8 cellular contexts compared by ENCODE assay signal in genomic region chr21:41817228-41817627, GRCh38. TPM values are rescaled to one million over a fixed set of nuclear protein-coding genes. Genes with fewer than 3 reads are reported as not detected.
A peak's percentile ranks its signal among the peaks of the same experiment; 100 is the strongest.
DNase-seq lines count a peak whose midpoint lies in the region; ATAC-seq, FAIRE-seq and TF ChIP-seq lines count a peak whose summit lies in the region.

No MANE protein-coding gene starts in this region.

- H3K4me2 ChIP-seq in mammary epithelial cell (ENCODE audit: insufficient read depth, low read depth, low read length) = no peak overlapping the region
- no peak overlapping the region for H3K4me2 ChIP-seq in keratinocyte (ENCODE audit: control insufficient read depth, extremely low read depth, insufficient read depth, low read depth, low read length)

- H2AFZ ChIP-seq in mammary epithelial cell (ENCODE audit: low read depth, low read length) (no peak overlapping the region), keratinocyte (ENCODE audit: control insufficient read depth, low read length) (no peak overlapping the region)

- H3K27ac ChIP-seq in mammary epithelial cell (ENCODE audit: insufficient read depth, low read depth, low read length) = no peak overlapping the region
- H3K27ac ChIP-seq in keratinocyte (ENCODE audit: control insufficient read depth, insufficient read depth, low read length) = no peak overlapping the region

- ATAC-seq in GM18517 (IDR thresholded peaks at IDR 0.05; ENCODE audit: unreplicated experiment) = no peak

- FAIRE-seq in RCC 7860 (lab: Jason Lieb, UNC) = peak; percentile 65
- FAIRE-seq in keratinocyte (lab: Jason Lieb, UNC) = no peak

- H3K27me3 ChIP-seq in mammary epithelial cell (ENCODE audit: insufficient read depth, low read length) = no peaks in the 10 kb centered on the region
- H3K27me3 ChIP-seq in keratinocyte (ENCODE audit: control insufficient read depth, extremely low read depth, insufficient read depth, low read length) = no peaks in the 10 kb centered on the region

- peaks cover 4% of the 10 kb centered on the region for H3K36me3 ChIP-seq in mammary epithelial cell (ENCODE audit: insufficient read depth, low read length)
- peaks cover 11 to 16% of the 10 kb centered on the region in 2 experiments for H3K36me3 ChIP-seq in keratinocyte (ENCODE audit: control insufficient read depth in 2 of 2, extremely low read depth in 1 of 2, insufficient read depth in 2 of 2, low read length in 2 of 2)

- intact Hi-C loops in mammary epithelial cell (cut with micrococcal nuclease) = loop anchor here (1.0 to 10.0 kb wide), 7 partner anchors 38 to 692 kb away; no protein-coding TSS in a partner anchor

- H3K9me3 ChIP-seq in mammary epithelial cell (replicated peaks; ENCODE audit: insufficient read depth, low read length) (no peaks in the 10 kb centered on the region), keratinocyte (ENCODE audit: control insufficient read depth, low read depth, low read length) (no peaks in the 10 kb centered on the region)

- H3K4me1 ChIP-seq in mammary epithelial cell (ENCODE audit: insufficient read depth, low read length) = peaks cover 6% of the 10 kb centered on the region
- no peaks in the 10 kb centered on the region for H3K4me1 ChIP-seq in keratinocyte (ENCODE audit: control insufficient read depth, extremely low read depth, insufficient read depth, low read length)

- H4K20me1 ChIP-seq in mammary epithelial cell (ENCODE audit: insufficient read depth, low read length) (no peaks in the 10 kb centered on the region), keratinocyte (ENCODE audit: control insufficient read depth, extremely low read depth, insufficient read depth, low read length) (no peaks in the 10 kb centered on the region)

- DNase-seq in activated T-cell treated with anti-CD3 and anti-CD28 coated beads for 48 hours (ENCODE audit: low read depth) = peak; percentile 16
- DNase-seq in activated T-cell treated with anti-CD3 and anti-CD28 coated beads for 4 hours = no peak
- peak; percentile 91 for DNase-seq in HuH-7 (ENCODE audit: low spot score)
- DNase-seq in RCC 7860 (ENCODE audit: low spot score) = peak; percentile 60
- DNase-seq in mammary epithelial cell = peak; percentile 65
- DNase-seq in keratinocyte (ENCODE audit: low read depth, low spot score) = peak; percentile 46
- DNase-seq in stimulated activated CD4-positive, alpha-beta T cell treated with anti-CD3 and anti-CD28 coated beads, Interleukin-4, amount 100 ng/mL, for 1 hour = peak; percentile 27

- in situ Hi-C loops in mammary epithelial cell (cut with MboI; ENCODE audit: low sequenced_read_pairs in 2 of 2) = loop anchor here in 1 of 2 donors (25.0 kb wide), 2 partner anchors 95 to 295 kb away; no protein-coding TSS in a partner anchor

- 0% methylated on average over 3 of the region's 3 CpGs for WGBS in mammary epithelial cell (ENCODE audit: low coverage, missing lambda C conversion rate)

- CTCF ChIA-PET in mammary epithelial cell (lab: Charles Lee; ENCODE audit: low non-redundant PET) = interaction anchor here (0.6 to 1.3 kb wide), 8 partner anchors 39 to 534 kb away, joined by 3 to 22 read pairs (median 8); no protein-coding TSS in a partner anchor

- H3K9me1 ChIP-seq in keratinocyte (ENCODE audit: control insufficient read depth, extremely low read depth, insufficient read depth, low read length) = no peaks in the 10 kb centered on the region

- H3K9ac ChIP-seq in mammary epithelial cell (ENCODE audit: insufficient read depth, low read length) (no peak overlapping the region), keratinocyte (ENCODE audit: control insufficient read depth, extremely low read depth, insufficient read depth, low read length) (no peak overlapping the region)

- H3K4me3 ChIP-seq in mammary epithelial cell (replicated peaks in 1 of 3; ENCODE audit: insufficient read depth in 1 of 3, low read depth in 2 of 3, low read length in 3 of 3) (no peak overlapping the region), keratinocyte (ENCODE audit: control insufficient read depth in 2 of 3, extremely low read depth in 1 of 3, insufficient read depth in 2 of 3, low read depth in 1 of 3, low read length in 3 of 3) (no peak overlapping the region)

- dilution Hi-C loops in mammary epithelial cell (cut with HindIII; ENCODE audit: low sequenced_read_pairs) = no loop called here
- dilution Hi-C loops in keratinocyte (cut with MboI; ENCODE audit: extremely low pct_ligation_motif_present, low sequenced_read_pairs) = no loop called here

- BruUV-seq in mammary epithelial cell (replicated peaks; lab: Mats Ljungman, UMichigan) = no TSS peak

- TF ChIP-seq CTCF in mammary epithelial cell (conservative IDR thresholded peaks at IDR 0.05 in 1 of 2, IDR thresholded peaks at IDR 0.05 in 1 of 2; ENCODE audit: extremely low read depth in 1 of 2, insufficient read depth in 1 of 2, low read depth in 1 of 2, low read length in 2 of 2) (peak; percentile 92 to 97), keratinocyte (optimal IDR thresholded peaks at IDR 0.05 in 1 of 3, IDR thresholded peaks at IDR 0.05 in 1 of 3, conservative IDR thresholded peaks at IDR 0.05 in 1 of 3; ENCODE audit: extremely low read depth in 1 of 3, insufficient read depth in 2 of 3, low read length in 3 of 3) (peak; percentile 86 to 87 (median 87))

- no peaks in the 10 kb centered on the region for H3K79me2 ChIP-seq in mammary epithelial cell (ENCODE audit: insufficient read depth, low read length)
- no peaks in the 10 kb centered on the region for H3K79me2 ChIP-seq in keratinocyte (ENCODE audit: control insufficient read depth, insufficient read depth, low read length)

RNA-seq across cellular contexts. Expression of gene RIPK4, which starts 50.4 kb away (rescaled TPM):
- 10 to 100 TPM; 50.1 to 83.9 TPM for total RNA-seq in mammary epithelial cell
- polyA plus RNA-seq in mammary epithelial cell (21.0 TPM), keratinocyte (16.6 to 23.4 TPM (median 18.4 TPM) in 3 replicates)
- polyA minus RNA-seq in mammary epithelial cell (36.0 TPM), keratinocyte (28.0 to 48.3 TPM (median 30.7 TPM) in 3 replicates)
- 11.0 TPM for polyA plus RNA-seq in keratinocyte (2011; ENCODE audit: low read depth)
- 13.0 and 20.1 TPM in 2 replicates for polyA plus RNA-seq in keratinocyte (2011; cell fraction: cytosol; rRNA removed)
- 54.2 and 65.2 TPM in 2 replicates for polyA plus RNA-seq in keratinocyte (2011; cell fraction: nucleus; rRNA removed)
- 30.8 and 35.3 TPM in 2 replicates for polyA plus RNA-seq in keratinocyte (2012; ENCODE audit: low replicate concordance)
- polyA minus RNA-seq in keratinocyte (2011; cell fraction: cytosol; rRNA and poly(A)+ RNA removed) = 40.3 TPM
- 80.7 and 89.5 TPM in 2 replicates for polyA minus RNA-seq in keratinocyte (2011; cell fraction: nucleus; rRNA and poly(A)+ RNA removed)
